Comparison of ENCODE assay signal across 21 cellular contexts in the genomic region with DNA sequence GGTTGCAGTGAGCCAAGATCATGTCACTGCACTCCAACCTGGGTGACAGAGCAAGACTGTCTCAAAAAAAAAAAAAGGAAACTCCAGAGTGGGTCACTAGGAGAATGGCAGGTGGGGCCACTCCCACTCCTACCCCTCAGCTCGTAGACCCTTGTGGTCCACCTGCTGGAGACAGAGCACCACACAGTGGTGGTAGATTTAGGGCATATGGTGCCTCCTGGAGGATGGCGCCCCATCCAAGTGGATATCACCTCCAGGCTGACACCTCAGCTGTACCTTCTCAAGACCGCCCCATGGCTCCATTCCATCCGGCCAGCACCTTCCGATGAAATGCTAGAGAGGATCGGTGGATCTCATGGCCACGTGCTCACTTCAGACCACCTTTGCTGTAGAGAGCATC. TPM values are rescaled to one million over a fixed set of nuclear protein-coding genes. Genes with fewer than 3 reads are reported as not detected.
DNase-seq lines count a peak whose midpoint lies in the region; TF ChIP-seq lines count a peak whose summit lies in the region.
"Had no signal": no experiment of that assay in that cellular context is flagged by ENCODE, and none has a peak within 500 bp of the region (broad histone marks: within the 10 kb centered on the region; RNA-seq: fewer than 3 reads in every experiment).

No MANE protein-coding gene starts in this region.

- H3K27ac Mint-ChIP-seq in activated CD4-positive, alpha-beta T cell treated with anti-CD3 and anti-CD28 coated beads, Interleukin-2, amount 10 ng/mL, durations not matched to agents 24 days and 14 days: peak overlapping the region; percentile 42
- peak overlapping the region; percentile 34 to 85 (median 41) for H3K27ac Mint-ChIP-seq in IgD-negative memory B cell
- H3K27ac Mint-ChIP-seq in activated naive CD8-positive, alpha-beta T cell treated with anti-CD3 and anti-CD28 coated beads for 36 hours: peak overlapping the region; percentile 6
- H3K27ac Mint-ChIP-seq: HFFc6 had no signal

- peaks cover 82% of the 10 kb centered on the region for H3K36me3 Mint-ChIP-seq in activated CD4-positive, alpha-beta T cell treated with anti-CD3 and anti-CD28 coated beads, Interleukin-2, amount 10 ng/mL, durations not matched to agents 24 days and 14 days (ENCODE audit: low read depth)
- peaks cover 24% of the 10 kb centered on the region for H3K36me3 Mint-ChIP-seq in IgD-negative memory B cell
- peaks cover 39% of the 10 kb centered on the region for H3K36me3 Mint-ChIP-seq in activated naive CD8-positive, alpha-beta T cell treated with anti-CD3 and anti-CD28 coated beads for 36 hours

- DNase-seq in activated CD4-positive, alpha-beta T cell treated with anti-CD3 and anti-CD28 coated beads, Interleukin-2, amount 10 ng/mL, durations not matched to agents 24 days and 14 days: no peak
- no peak for DNase-seq in activated CD4-positive, alpha-beta T cell treated with anti-CD3 and anti-CD28 coated beads, Interleukin-2, amount 50 U/mL, for 48 hours
- no peak for DNase-seq in activated naive CD8-positive, alpha-beta T cell treated with anti-CD3 and anti-CD28 coated beads for 36 hours
- DNase-seq in NCI-H524 treated with DMSO at 0.1 percent for 48 hours (lab: John Stamatoyannopoulos, UW) (no peak), NCI-H1092 treated with DMSO at 0.1 percent for 48 hours (lab: John Stamatoyannopoulos, UW) (no peak)
- DNase-seq in activated CD8-positive, alpha-beta memory T cell treated with anti-CD3 and anti-CD28 coated beads, Interleukin-2, amount 50 U/mL, for 48 hours: no peak
- DNase-seq: activated CD4-positive, alpha-beta T cell treated with anti-CD3 and anti-CD28 coated beads for 4 hours; BE2C; cerebellar nuclear complex; DMS 273 treated with DMSO at 0.1 percent for 48 hours; gastrocnemius medialis; HFFc6; kidney; lower lobe of right lung; NCI-H1694; NK-92 treated with Interleukin-12 subunit alpha and Interleukin-12 subunit beta, amount 100 ng/mL, for 24 hours; ovary; SK-N-SH had no signal

- no peaks in the 10 kb centered on the region for H3K27me3 Mint-ChIP-seq in activated CD4-positive, alpha-beta T cell treated with anti-CD3 and anti-CD28 coated beads, Interleukin-2, amount 10 ng/mL, durations not matched to agents 24 days and 14 days
- H3K27me3 Mint-ChIP-seq in IgD-negative memory B cell: no peaks in the 10 kb centered on the region
- no peaks in the 10 kb centered on the region for H3K27me3 Mint-ChIP-seq in activated naive CD8-positive, alpha-beta T cell treated with anti-CD3 and anti-CD28 coated beads for 36 hours

- no peaks in the 10 kb centered on the region for H3K9me3 ChIP-seq in neutrophil
- H3K9me3 ChIP-seq: gastrocnemius medialis, lower lobe of right lung, ovary, SK-N-SH had no signal

- peaks cover 53 to 81% of the 10 kb centered on the region in 2 experiments for H3K4me1 ChIP-seq in neutrophil (ENCODE audit: control insufficient read depth in 1 of 2, insufficient read depth in 1 of 2, low read depth in 1 of 2, low read length in 1 of 2)
- H3K4me1 ChIP-seq: BE2C had no signal

- H3K9me3 Mint-ChIP-seq in activated CD4-positive, alpha-beta T cell treated with anti-CD3 and anti-CD28 coated beads, Interleukin-2, amount 10 ng/mL, durations not matched to agents 24 days and 14 days: no peaks in the 10 kb centered on the region
- H3K9me3 Mint-ChIP-seq in IgD-negative memory B cell: peaks cover 3 to 5% (median 3%) of the 10 kb centered on the region in 3 donors
- no peaks in the 10 kb centered on the region for H3K9me3 Mint-ChIP-seq in activated naive CD8-positive, alpha-beta T cell treated with anti-CD3 and anti-CD28 coated beads for 36 hours
- H3K9me3 Mint-ChIP-seq: activated naive CD4-positive, alpha-beta T cell treated with anti-CD3 and anti-CD28 coated beads, Interleukin-2, amount 50 U/mL, for 72 hours had no signal

- H3K4me3 Mint-ChIP-seq in activated CD4-positive, alpha-beta T cell treated with anti-CD3 and anti-CD28 coated beads, Interleukin-2, amount 10 ng/mL, durations not matched to agents 24 days and 14 days: no peak overlapping the region
- H3K4me3 Mint-ChIP-seq in IgD-negative memory B cell: peak overlapping the region in 1 of 4 donors; percentile 22
- no peak overlapping the region for H3K4me3 Mint-ChIP-seq in activated naive CD8-positive, alpha-beta T cell treated with anti-CD3 and anti-CD28 coated beads for 36 hours
- H3K4me3 Mint-ChIP-seq: HFFc6 had no signal

- H3K27ac ChIP-seq in neutrophil: peak overlapping the region; percentile 47
- H3K27ac ChIP-seq: gastrocnemius medialis, lower lobe of right lung, ovary had no signal

- peaks cover 82% of the 10 kb centered on the region for H3K36me3 ChIP-seq in neutrophil
- H3K36me3 ChIP-seq: BE2C, gastrocnemius medialis, ovary had no signal

- intact Hi-C loops in activated CD4-positive, alpha-beta T cell treated with anti-CD3 and anti-CD28 coated beads, Interleukin-2, amount 10 ng/mL, durations not matched to agents 24 days and 14 days (cut with micrococcal nuclease): no loop called here

- no peak for TF ChIP-seq CTCF in neutrophil (IDR thresholded peaks at IDR 0.05)

- H3K4me1 Mint-ChIP-seq in activated CD4-positive, alpha-beta T cell treated with anti-CD3 and anti-CD28 coated beads, Interleukin-2, amount 10 ng/mL, durations not matched to agents 24 days and 14 days: peaks cover 76% of the 10 kb centered on the region
- peaks cover 27 to 43% (median 32%) of the 10 kb centered on the region in 3 donors for H3K4me1 Mint-ChIP-seq in IgD-negative memory B cell
- H3K4me1 Mint-ChIP-seq in activated naive CD8-positive, alpha-beta T cell treated with anti-CD3 and anti-CD28 coated beads for 36 hours: peaks cover 59% of the 10 kb centered on the region

- H3K4me3 ChIP-seq in neutrophil (ENCODE audit: low read depth in 1 of 2, low read length in 1 of 2): no peak overlapping the region
- H3K4me3 ChIP-seq: gastrocnemius medialis, lower lobe of right lung, ovary had no signal

- no peaks in the 10 kb centered on the region for H3K27me3 ChIP-seq in neutrophil
- H3K27me3 ChIP-seq: ovary had no signal

RNA-seq across cellular contexts. Expression of gene CYTH4, which starts 6.2 kb away (rescaled TPM):
- 43.5 and 44.9 TPM in 2 replicates for total RNA-seq in activated CD4-positive, alpha-beta T cell treated with anti-CD3 and anti-CD28 coated beads, Interleukin-2, amount 10 ng/mL, durations not matched to agents 24 days and 14 days
- 70.8 TPM for polyA plus RNA-seq in IgD-negative memory B cell
- 10 to 100 TPM; 16.6 to 17.3 TPM for total RNA-seq in activated naive CD8-positive, alpha-beta T cell treated with anti-CD3 and anti-CD28 coated beads for 36 hours

RNA-seq across cellular contexts. Expression of gene RAC2, which starts 44.5 kb away (rescaled TPM):
- total RNA-seq in activated CD4-positive, alpha-beta T cell treated with anti-CD3 and anti-CD28 coated beads, Interleukin-2, amount 10 ng/mL, durations not matched to agents 24 days and 14 days: 519 and 540 TPM in 2 replicates
- polyA plus RNA-seq in IgD-negative memory B cell: 1,067 TPM
- 100 to 1,000 TPM; 518 to 528 TPM for total RNA-seq in activated naive CD8-positive, alpha-beta T cell treated with anti-CD3 and anti-CD28 coated beads for 36 hours
